In the genomic region with DNA sequence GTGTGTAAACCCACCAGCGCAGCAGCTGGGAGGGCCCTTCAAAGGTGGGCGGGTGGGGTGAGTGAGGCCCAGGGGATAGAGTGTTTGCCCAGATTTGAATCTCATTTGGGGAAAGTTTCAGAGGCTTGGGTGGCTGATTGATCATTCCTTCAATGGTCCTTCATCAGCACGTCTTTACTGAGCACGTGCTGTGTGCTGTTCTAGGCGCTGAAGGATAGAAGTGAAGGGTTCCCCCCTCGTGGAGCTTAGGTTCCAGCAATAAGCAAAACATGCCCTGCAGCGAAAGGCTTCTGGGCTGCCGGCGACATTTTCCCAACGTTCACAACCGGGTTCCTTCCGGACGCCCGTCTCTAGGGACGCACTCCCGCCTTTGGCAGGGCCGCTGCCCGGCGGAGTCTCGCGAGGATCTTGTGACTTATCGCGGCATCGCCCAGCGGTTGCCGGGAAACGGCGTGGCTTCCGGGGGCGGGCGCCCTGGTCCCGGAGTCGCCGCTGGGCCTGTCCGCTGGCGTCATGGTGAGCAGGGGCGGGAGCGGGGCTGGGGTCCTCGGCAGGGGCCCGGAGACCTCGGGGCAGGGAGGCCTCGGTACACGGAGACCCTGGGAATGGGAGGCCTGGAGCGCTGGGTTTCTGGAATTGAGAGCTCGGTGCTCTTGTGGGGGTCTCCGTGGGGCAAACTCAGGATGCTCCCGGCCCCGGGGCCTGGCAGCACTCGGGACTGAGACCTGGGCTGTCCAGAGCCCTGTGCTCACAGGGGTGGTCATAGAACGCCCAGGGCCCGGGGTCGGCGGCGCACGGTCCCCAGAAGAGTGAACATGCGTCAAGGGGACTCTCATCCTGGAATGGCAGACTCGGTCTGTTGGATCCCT, we compare ENCODE assay signal across 8 cellular contexts. TPM values are rescaled to one million over a fixed set of nuclear protein-coding genes. Genes with fewer than 3 reads are reported as not detected.
DNase-seq lines count a peak whose midpoint lies in the region; ATAC-seq, FAIRE-seq and TF ChIP-seq lines count a peak whose summit lies in the region.

No MANE protein-coding gene starts in this region.

- H3K27me3 ChIP-seq in small intestine (ENCODE audit: control insufficient read depth in 2 of 2, insufficient read depth in 2 of 2, low read length in 2 of 2): no peaks in the 10 kb centered on the region

- no peaks in the 10 kb centered on the region for H3K9me3 Mint-ChIP-seq in MCF 10A (ENCODE audit: unreplicated experiment)

- peak overlapping the region in 1 of 2 donors; percentile 58 for H3K27ac ChIP-seq in small intestine (ENCODE audit: low read depth in 1 of 2, low read length in 1 of 2)

- WGBS in small intestine, 3 donors: 6 to 7% (median 7%) methylated on average over 51 to 57 of the region's 57 CpGs

- no peak for TF ChIP-seq CTCF in MCF 10A (IDR thresholded peaks at IDR 0.05; ENCODE audit: unreplicated experiment)

- FAIRE-seq in small intestine (lab: Jason Lieb, UNC): no peak

- peaks cover 21% of the 10 kb centered on the region for H3K36me3 Mint-ChIP-seq in MCF 10A (ENCODE audit: insufficient read depth, unreplicated experiment)

- peak; percentile 92 for DNase-seq in ELR (ENCODE audit: low read depth)
- peak; percentile 80 to 90 for DNase-seq in NCI-H2081 (lab: John Stamatoyannopoulos, UW)
- peak; percentile 90 for DNase-seq in UCSD-AML1 (lab: John Stamatoyannopoulos, UW; ENCODE audit: unreplicated experiment)
- peak; percentile 87 for DNase-seq in MCF 10A (ENCODE audit: unreplicated experiment)
- peak; percentile 94 for DNase-seq in iPS-NIHi11 (ENCODE audit: low spot score)
- DNase-seq in small intestine: peak; percentile 88

- no peaks in the 10 kb centered on the region for H3K36me3 ChIP-seq in small intestine (ENCODE audit: control insufficient read depth in 2 of 2, insufficient read depth in 2 of 2, low read length in 2 of 2)

- H3K27me3 Mint-ChIP-seq in MCF 10A (ENCODE audit: insufficient read depth, unreplicated experiment): no peaks in the 10 kb centered on the region

- peak overlapping the region; percentile 66 to 68 for H3K4me3 ChIP-seq in small intestine (ENCODE audit: low read depth in 1 of 2, low read length in 2 of 2)

- H3K4me1 Mint-ChIP-seq in MCF 10A (ENCODE audit: insufficient read depth, unreplicated experiment): peaks cover 5% of the 10 kb centered on the region

- ATAC-seq in HG02642 (IDR thresholded peaks at IDR 0.05; ENCODE audit: poor library complexity, unreplicated experiment) (peak; percentile 65), GM21786 (IDR thresholded peaks at IDR 0.05; ENCODE audit: unreplicated experiment) (no peak)

- BruUV-seq in MCF 10A (replicated peaks; lab: Mats Ljungman, UMichigan): TSS peak; percentile 60

- H3K4me3 Mint-ChIP-seq in MCF 10A (ENCODE audit: unreplicated experiment): peak overlapping the region; percentile 80

- CTCF ChIA-PET in MCF 10A (lab: Yijun Ruan, JAX): interaction anchor here (0.6 to 1.6 kb wide), 4 partner anchors 10 to 365 kb away, joined by 3 to 4 read pairs (median 4); partner anchors contain the start of genes CHMP1A and SPATA33

- peaks cover 0 to 4% of the 10 kb centered on the region in 2 donors for H3K4me1 ChIP-seq in small intestine (ENCODE audit: control insufficient read depth in 2 of 2, insufficient read depth in 1 of 2, low read depth in 1 of 2, low read length in 1 of 2)

- intact Hi-C loops in MCF 10A (cut with micrococcal nuclease): no loop called here

- POLR2A ChIA-PET in MCF 10A (lab: Yijun Ruan, JAX): interaction anchor here (0.6 to 3.9 kb wide), 7 partner anchors 11 to 1390 kb away, joined by 3 to 25 read pairs (median 4); no protein-coding TSS in a partner anchor

- no peaks in the 10 kb centered on the region for H3K9me3 ChIP-seq in small intestine (ENCODE audit: control insufficient read depth, low read depth)

- H3K27ac Mint-ChIP-seq in MCF 10A (ENCODE audit: low read depth, unreplicated experiment): peak overlapping the region; percentile 80

RNA-seq across cellular contexts. Expression of gene DBNDD1, which starts 3.2 kb away (rescaled TPM):
- total RNA-seq in MCF 10A (2022): 3.5 TPM in 2 replicates
- 1 to 10 TPM in 1 of 3 donors, under 1 TPM in 1, not detected in 1; 0.67 to 2.2 TPM for polyA plus RNA-seq in small intestine

RNA-seq across cellular contexts. Expression of gene PRDM7, which starts 54.7 kb away (rescaled TPM):
- not detected in 2 replicates for total RNA-seq in MCF 10A (2022)
- polyA plus RNA-seq in small intestine: not detected
